In the genomic region with DNA sequence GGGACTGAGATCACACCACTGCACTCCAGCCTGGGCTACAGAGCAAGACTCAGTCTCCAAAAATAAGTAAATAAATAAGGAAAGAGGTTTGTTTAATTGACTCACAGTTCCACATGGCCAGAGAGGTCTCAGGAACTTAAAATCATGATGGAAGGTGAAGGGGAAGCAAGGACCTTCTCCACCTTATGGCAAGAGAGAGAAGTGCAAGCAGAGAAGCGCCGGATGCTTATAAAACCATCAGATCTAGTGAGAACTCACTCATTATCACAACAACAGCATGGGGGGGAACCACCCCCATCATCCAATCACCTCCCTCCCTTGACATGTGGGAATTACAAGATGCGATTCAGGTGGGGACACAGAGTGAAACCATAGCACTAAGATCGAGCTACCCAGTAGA, we compare ENCODE assay signal across 8 cellular contexts. TPM values are rescaled to one million over a fixed set of nuclear protein-coding genes. Genes with fewer than 3 reads are reported as not detected.
DNase-seq lines count a peak whose midpoint lies in the region; ATAC-seq and TF ChIP-seq lines count a peak whose summit lies in the region.

No MANE protein-coding gene starts in this region.

- no peak overlapping the region for H3K4me3 Mint-ChIP-seq in mesothelial cell of epicardium
- no peak overlapping the region for H3K4me3 Mint-ChIP-seq in T-helper 2 cell treated with Interferon-gamma antibody and Interleukin-4, amounts not matched to agents 5 μg/mL and 100 μg/mL, for 36 hours

- no peaks in the 10 kb centered on the region for H3K4me1 Mint-ChIP-seq in mesothelial cell of epicardium
- no peaks in the 10 kb centered on the region for H3K4me1 Mint-ChIP-seq in T-helper 2 cell treated with Interferon-gamma antibody and Interleukin-4, amounts not matched to agents 5 μg/mL and 100 μg/mL, for 36 hours (ENCODE audit: low read depth)

- peak; percentile 87 for ATAC-seq in GM18508 (IDR thresholded peaks at IDR 0.05; ENCODE audit: insufficient read depth, unreplicated experiment)
- ATAC-seq in HG02678 (IDR thresholded peaks at IDR 0.05; ENCODE audit: unreplicated experiment): peak; percentile 75
- peak; percentile 57; the same call in 2 of the 3 replicates for ATAC-seq in RWPE2 (ENCODE audit: low read depth)
- no peak for ATAC-seq in aorta (ENCODE audit: low FRiP score)

- 82 to 91% methylated on average over 4 of the region's 4 CpGs for WGBS in aorta, 2 donors

- peaks cover 8% of the 10 kb centered on the region for H3K9me3 Mint-ChIP-seq in mesothelial cell of epicardium
- no peaks in the 10 kb centered on the region for H3K9me3 Mint-ChIP-seq in T-helper 2 cell treated with Interferon-gamma antibody and Interleukin-4, amounts not matched to agents 5 μg/mL and 100 μg/mL, for 36 hours

- H3K27ac ChIP-seq in RWPE2 (ENCODE audit: poor library complexity, severe bottlenecking) (no peak overlapping the region), aorta (ENCODE audit: low read depth in 1 of 2, low read length in 2 of 2) (no peak overlapping the region)

- H3K9me3 ChIP-seq in RWPE2 (ENCODE audit: severe bottlenecking): no peaks in the 10 kb centered on the region
- H3K9me3 ChIP-seq in aorta (ENCODE audit: control insufficient read depth, low read length): no peaks in the 10 kb centered on the region

- no peaks in the 10 kb centered on the region for H3K27me3 ChIP-seq in RWPE2 (ENCODE audit: insufficient read depth, poor library complexity, severe bottlenecking)
- no peaks in the 10 kb centered on the region for H3K27me3 ChIP-seq in aorta (ENCODE audit: control insufficient read depth in 1 of 2, insufficient read depth in 2 of 2, low read length in 1 of 2)

- no peaks in the 10 kb centered on the region for H3K4me1 ChIP-seq in RWPE2 (ENCODE audit: insufficient read depth, poor library complexity, severe bottlenecking)
- no peaks in the 10 kb centered on the region for H3K4me1 ChIP-seq in aorta (ENCODE audit: control insufficient read depth in 1 of 2, insufficient read depth in 2 of 2, low read length in 2 of 2)

- no peak overlapping the region for H3K27ac Mint-ChIP-seq in mesothelial cell of epicardium
- no peak overlapping the region for H3K27ac Mint-ChIP-seq in T-helper 2 cell treated with Interferon-gamma antibody and Interleukin-4, amounts not matched to agents 5 μg/mL and 100 μg/mL, for 36 hours

- no peak for DNase-seq in RWPE2 (ENCODE audit: low spot score)
- no peak for DNase-seq in mesothelial cell of epicardium (ENCODE audit: low spot score in 2 of 2, unreplicated experiment in 2 of 2)
- DNase-seq in NCI-H146 treated with DMSO at 0.1 percent for 48 hours (lab: John Stamatoyannopoulos, UW; ENCODE audit: unreplicated experiment): no peak
- no peak for DNase-seq in aorta
- DNase-seq in stimulated activated CD8-positive, alpha-beta memory T cell treated with anti-CD3 and anti-CD28 coated beads, Interleukin-4, amount 100 ng/mL, for 48 hours: no peak
- no peak for DNase-seq in T-helper 2 cell treated with Interferon-gamma antibody and Interleukin-4, amounts not matched to agents 5 μg/mL and 100 μg/mL, for 36 hours (ENCODE audit: low spot score)

- H3K36me3 ChIP-seq in RWPE2 (ENCODE audit: low read depth) (no peaks in the 10 kb centered on the region), aorta (ENCODE audit: control insufficient read depth in 1 of 2, insufficient read depth in 2 of 2, low read length in 1 of 2) (no peaks in the 10 kb centered on the region)

- H3K36me3 Mint-ChIP-seq in mesothelial cell of epicardium: no peaks in the 10 kb centered on the region
- H3K36me3 Mint-ChIP-seq in T-helper 2 cell treated with Interferon-gamma antibody and Interleukin-4, amounts not matched to agents 5 μg/mL and 100 μg/mL, for 36 hours (ENCODE audit: low read depth): no peaks in the 10 kb centered on the region

- intact Hi-C loops in aorta (cut with DNase I): no loop called here

- TF ChIP-seq CTCF in RWPE2 (IDR thresholded peaks at IDR 0.05; ENCODE audit: poor library complexity, severe bottlenecking) (peak; percentile 43), mesothelial cell of epicardium (IDR thresholded peaks at IDR 0.05; ENCODE audit: unreplicated experiment) (peak; percentile 31)

- H3K4me3 ChIP-seq in RWPE2 (ENCODE audit: severe bottlenecking) (no peak overlapping the region), aorta (ENCODE audit: low read length in 2 of 2) (no peak overlapping the region)

- H3K27me3 Mint-ChIP-seq in mesothelial cell of epicardium (ENCODE audit: low read depth): peaks cover 4% of the 10 kb centered on the region
- no peaks in the 10 kb centered on the region for H3K27me3 Mint-ChIP-seq in T-helper 2 cell treated with Interferon-gamma antibody and Interleukin-4, amounts not matched to agents 5 μg/mL and 100 μg/mL, for 36 hours (ENCODE audit: low read depth)

RNA-seq across cellular contexts. Expression of a gene that starts 22.8 kb away (rescaled TPM):
- 11.0 to 11.8 TPM (median 11.1 TPM) in 3 replicates for total RNA-seq in mesothelial cell of epicardium
- total RNA-seq in aorta: 10 to 100 TPM; 11.9 to 13.9 TPM
- 1 to 10 TPM; 1.5 to 4.5 TPM for polyA plus RNA-seq in aorta
